1 cellular context compared by ENCODE assay signal in genomic region chr17:42677012-42677857, GRCh38.
A peak's percentile ranks its signal among the peaks of the same experiment; 100 is the strongest.
TF ChIP-seq lines count a peak whose summit lies in the region.

No MANE protein-coding gene starts in this region.

TF ChIP-seq in K562, 482 proteins besides CTCF, POLR2A, EP300 and RAD21 (continued from another document and continues in another):
- TF ChIP-seq FOXP4 (CRISPR knock-in tag; IDR thresholded peaks at IDR 0.05; ENCODE audit: borderline replicate concordance), result no peak
- TF ChIP-seq HNRNPK (IDR thresholded peaks at IDR 0.05; ENCODE audit: low read depth, low read length, poor library complexity, severe bottlenecking), result no peak
- no peak for TF ChIP-seq ETS2 (tag; IDR thresholded peaks at IDR 0.05; ENCODE audit: borderline replicate concordance, poor library complexity, severe bottlenecking)
- TF ChIP-seq ZBED1 (IDR thresholded peaks at IDR 0.05), result no peak
- TF ChIP-seq PRMT5 (CRISPR knock-in tag; IDR thresholded peaks at IDR 0.05), result no peak
- no peak for TF ChIP-seq TAF1 (IDR thresholded peaks at IDR 0.05; ENCODE audit: control insufficient read depth, extremely low read depth, insufficient read depth, low read length, severe bottlenecking)
- TF ChIP-seq ELF4 (CRISPR knock-in tag; IDR thresholded peaks at IDR 0.05), result no peak
- TF ChIP-seq NFIC (IDR thresholded peaks at IDR 0.05), result peak; percentile 80
- no peak for TF ChIP-seq RFX7 (CRISPR knock-in tag; IDR thresholded peaks at IDR 0.05)
- no peak for TF ChIP-seq TEAD4 (IDR thresholded peaks at IDR 0.05; ENCODE audit: low read length)
- TF ChIP-seq TEAD4 (CRISPR knock-in tag; IDR thresholded peaks at IDR 0.05; ENCODE audit: borderline replicate concordance), result no peak
- no peak for TF ChIP-seq GTF2B (IDR thresholded peaks at IDR 0.05; ENCODE audit: extremely low read depth, insufficient read length)
- no peak for TF ChIP-seq CBX8 (IDR thresholded peaks at IDR 0.05; ENCODE audit: borderline replicate concordance, extremely low read depth, low read depth, low read length, poor library complexity, severe bottlenecking)
- no peak for TF ChIP-seq CBFA2T3 (IDR thresholded peaks at IDR 0.05)
- peak; percentile 92 for TF ChIP-seq USF1 (CRISPR knock-in tag; IDR thresholded peaks at IDR 0.05)
- TF ChIP-seq TSC22D4 (tag; IDR thresholded peaks at IDR 0.05), result no peak
- no peak for TF ChIP-seq NR1H2 (CRISPR knock-in tag; IDR thresholded peaks at IDR 0.05)
- TF ChIP-seq NR2F6 (CRISPR knock-in tag; IDR thresholded peaks at IDR 0.05), result no peak
- TF ChIP-seq FOXJ3 (CRISPR knock-in tag; IDR thresholded peaks at IDR 0.05), result no peak
- peak; percentile 93 for TF ChIP-seq FOS (IDR thresholded peaks at IDR 0.05; ENCODE audit: extremely low read depth, insufficient read length)
- TF ChIP-seq PTBP1 (IDR thresholded peaks at IDR 0.05; ENCODE audit: low read depth, low read length), result 0 out of 2 replicates have a peak, but pooled peaks have one; percentile 28
- TF ChIP-seq ZKSCAN1 (IDR thresholded peaks at IDR 0.05; ENCODE audit: low read depth, low read length), result no peak
- no peak for TF ChIP-seq NFXL1 (CRISPR knock-in tag; IDR thresholded peaks at IDR 0.05)
- no peak for TF ChIP-seq PTRF (tag; IDR thresholded peaks at IDR 0.05)
- peak; percentile 54 for TF ChIP-seq CHD4 (IDR thresholded peaks at IDR 0.05; ENCODE audit: insufficient read depth, insufficient replicate concordance, low read depth, low read length, poor library complexity, severe bottlenecking)
- no peak for TF ChIP-seq ETV6 (IDR thresholded peaks at IDR 0.05; ENCODE audit: borderline replicate concordance in 1 of 2, low read depth in 2 of 2, low read length in 1 of 2)
- no peak for TF ChIP-seq ETV6 (CRISPR knock-in tag; IDR thresholded peaks at IDR 0.05; ENCODE audit: borderline replicate concordance)
- TF ChIP-seq FOXK2 (conservative IDR thresholded peaks at IDR 0.05 in 1 of 2, IDR thresholded peaks at IDR 0.05 in 1 of 2; ENCODE audit: low read depth in 2 of 2), result peak; percentile 66 to 86; a peak in 3 of 4 replicates
- no peak for TF ChIP-seq ZNF23 (CRISPR knock-in tag; IDR thresholded peaks at IDR 0.05)
- no peak for TF ChIP-seq NR2C2 (CRISPR knock-in tag; IDR thresholded peaks at IDR 0.05)
- peak; percentile 50; the same call in 1 of the 2 replicates for TF ChIP-seq NR2C2 (tag; IDR thresholded peaks at IDR 0.05)
- TF ChIP-seq ZNF583 (CRISPR knock-in tag; IDR thresholded peaks at IDR 0.05), result no peak
- TF ChIP-seq CC2D1A (IDR thresholded peaks at IDR 0.05), result 0 out of 2 replicates have a peak, but pooled peaks have one; percentile 27
- TF ChIP-seq SRF (CRISPR knock-in tag; IDR thresholded peaks at IDR 0.05), result no peak; a peak in 2 of 4 replicates
- TF ChIP-seq ZBTB12 (CRISPR knock-in tag; IDR thresholded peaks at IDR 0.05), result peak; percentile 87
- no peak for TF ChIP-seq TAL1 (IDR thresholded peaks at IDR 0.05)
- no peak for TF ChIP-seq ZSCAN29 (IDR thresholded peaks at IDR 0.05)
- no peak for TF ChIP-seq ZNF3 (CRISPR knock-in tag; IDR thresholded peaks at IDR 0.05)
- TF ChIP-seq DLX4 (CRISPR knock-in tag; IDR thresholded peaks at IDR 0.05), result no peak
- TF ChIP-seq ZNF589 (CRISPR knock-in tag; IDR thresholded peaks at IDR 0.05; ENCODE audit: low read depth), result no peak
- TF ChIP-seq ADNP (tag; IDR thresholded peaks at IDR 0.05), result no peak
- TF ChIP-seq PHB (CRISPR knock-in tag; IDR thresholded peaks at IDR 0.05), result no peak
- TF ChIP-seq MAFK (IDR thresholded peaks at IDR 0.05; ENCODE audit: low read length), result no peak
- TF ChIP-seq ESRRB (CRISPR knock-in tag; IDR thresholded peaks at IDR 0.05; ENCODE audit: borderline replicate concordance), result no peak
- TF ChIP-seq ZNF551 (CRISPR knock-in tag; IDR thresholded peaks at IDR 0.05), result no peak
- TF ChIP-seq ZNF518B (CRISPR knock-in tag; IDR thresholded peaks at IDR 0.05), result no peak
- TF ChIP-seq ATF4 (CRISPR knock-in tag; IDR thresholded peaks at IDR 0.05), result peak; percentile 88
- no peak for TF ChIP-seq ZNF717 (CRISPR knock-in tag; IDR thresholded peaks at IDR 0.05)
- no peak for TF ChIP-seq FOXA1 (IDR thresholded peaks at IDR 0.05; ENCODE audit: borderline replicate concordance)
- TF ChIP-seq RBBP5 (IDR thresholded peaks at IDR 0.05; ENCODE audit: borderline replicate concordance, insufficient read depth, low read length, poor library complexity, severe bottlenecking), result no peak
- 0 out of 2 replicates have a peak, but pooled peaks have one; percentile 52 for TF ChIP-seq ZNF175 (CRISPR knock-in tag; IDR thresholded peaks at IDR 0.05; ENCODE audit: low read depth)
- TF ChIP-seq GATAD2A (IDR thresholded peaks at IDR 0.05), result no peak
- TF ChIP-seq TAF7 (tag; IDR thresholded peaks at IDR 0.05), result no peak
- TF ChIP-seq MYNN (IDR thresholded peaks at IDR 0.05), result no peak
- no peak for TF ChIP-seq MYNN (CRISPR knock-in tag; IDR thresholded peaks at IDR 0.05)
- TF ChIP-seq E2F4 (CRISPR knock-in tag; IDR thresholded peaks at IDR 0.05; ENCODE audit: low read depth), result no peak
- TF ChIP-seq TRIM25 (IDR thresholded peaks at IDR 0.05; ENCODE audit: borderline replicate concordance), result no peak
- TF ChIP-seq ZNF212 (CRISPR knock-in tag; IDR thresholded peaks at IDR 0.05), result no peak
- TF ChIP-seq ZNF639 (CRISPR knock-in tag; conservative IDR thresholded peaks at IDR 0.05 in 1 of 2, IDR thresholded peaks at IDR 0.05 in 1 of 2), result no peak
- TF ChIP-seq ZZZ3 (IDR thresholded peaks at IDR 0.05), result no peak
- TF ChIP-seq PCBP2 (IDR thresholded peaks at IDR 0.05; ENCODE audit: low read depth, low read length, poor library complexity, severe bottlenecking), result no peak
- TF ChIP-seq RHOXF2B (CRISPR knock-in tag; conservative IDR thresholded peaks at IDR 0.05), result no peak
- no peak for TF ChIP-seq ZNF311 (CRISPR knock-in tag; IDR thresholded peaks at IDR 0.05)
- TF ChIP-seq GTF2F1 (IDR thresholded peaks at IDR 0.05; ENCODE audit: low read depth, low read length), result no peak
